ENCODE assay signal across 19 cellular contexts in genomic region chr1:161066694-161067093, GRCh38. TPM values are rescaled to one million over a fixed set of nuclear protein-coding genes. Genes with fewer than 3 reads are reported as not detected.
DNase-seq lines count a peak whose midpoint lies in the region; FAIRE-seq lines count a peak whose summit lies in the region.
"Had no signal": no experiment of that assay in that cellular context is flagged by ENCODE, and none has a peak within 500 bp of the region (broad histone marks: within the 10 kb centered on the region; RNA-seq: fewer than 3 reads in every experiment).

No MANE protein-coding gene starts in this region.

- peak overlapping the region; percentile 93 for H3K27ac ChIP-seq in CD4-positive, alpha-beta memory T cell (ENCODE audit: low read depth, low read length)
- H3K27ac ChIP-seq in mesendoderm (ENCODE audit: low read depth, low read length): no peak overlapping the region
- H3K27ac ChIP-seq: C4-2B, SK-N-MC had no signal

- no peak overlapping the region for H2AK5ac ChIP-seq in mesendoderm (ENCODE audit: low read length)

- no peak overlapping the region for H2BK5ac ChIP-seq in mesendoderm (ENCODE audit: low read length)

- CTCF ChIA-PET in CD4-positive, alpha-beta memory T cell (lab: Charles Lee; ENCODE audit: partially characterized antibody): interaction anchor here (1.3 to 10.1 kb wide), 3 partner anchors 12 to 29 kb away, joined by 4 to 171 read pairs (median 159); partner anchors contain the start of genes KLHDC9, TSTD1 and USF1

- H3K27me3 ChIP-seq in CD4-positive, alpha-beta memory T cell (ENCODE audit: insufficient read depth, low read length): no peaks in the 10 kb centered on the region
- no peaks in the 10 kb centered on the region for H3K27me3 ChIP-seq in mesendoderm (ENCODE audit: insufficient read depth, low read length, poor library complexity)

- H3K56ac ChIP-seq in mesendoderm (ENCODE audit: low read length): peak overlapping the region; percentile 49

- H4K8ac ChIP-seq in mesendoderm (ENCODE audit: low read depth, low read length): no peak overlapping the region

- peaks cover 47 to 93% (median 67%) of the 10 kb centered on the region in 4 donors for H3K4me1 Mint-ChIP-seq in CD4-positive, alpha-beta memory T cell
- peaks cover 70% of the 10 kb centered on the region for H3K4me1 Mint-ChIP-seq in activated T-helper 1 cell treated with anti-CD3 and anti-CD28 coated beads, Interleukin-12 subunit alpha, Interleukin-12 subunit beta, Interleukin-2, Interleukin-4 antibody, amounts not matched to agents 30 ng/mL and 10 ng/mL and 1 ng/mL, durations not matched to agents 14 hours and 24 hours and 36 hours (ENCODE audit: low read depth)

- H3K27me3 Mint-ChIP-seq in CD4-positive, alpha-beta memory T cell: no peaks in the 10 kb centered on the region
- H3K27me3 Mint-ChIP-seq in activated T-helper 1 cell treated with anti-CD3 and anti-CD28 coated beads, Interleukin-12 subunit alpha, Interleukin-12 subunit beta, Interleukin-2, Interleukin-4 antibody, amounts not matched to agents 30 ng/mL and 10 ng/mL and 1 ng/mL, durations not matched to agents 14 hours and 24 hours and 36 hours (ENCODE audit: insufficient read depth): no peaks in the 10 kb centered on the region

- H4K5ac ChIP-seq in mesendoderm (ENCODE audit: low read length): no peak overlapping the region

- H3K36me3 ChIP-seq in CD4-positive, alpha-beta memory T cell (ENCODE audit: insufficient read depth, low read length): peaks cover 8% of the 10 kb centered on the region
- H3K36me3 ChIP-seq in mesendoderm (ENCODE audit: control insufficient read depth, insufficient read depth, low read length): no peaks in the 10 kb centered on the region

- POLR2A ChIA-PET in CD4-positive, alpha-beta memory T cell (lab: Charles Lee; ENCODE audit: partially characterized antibody): interaction anchor here (4.4 to 10.9 kb wide), 3 partner anchors 21 to 51 kb away, joined by 26 to 602 read pairs (median 122); partner anchors contain the start of genes KLHDC9, NIT1, PFDN2 and TSTD1

- peak overlapping the region; percentile 92 to 100 (median 99) for H3K27ac Mint-ChIP-seq in CD4-positive, alpha-beta memory T cell
- H3K27ac Mint-ChIP-seq in activated T-helper 1 cell treated with anti-CD3 and anti-CD28 coated beads, Interleukin-12 subunit alpha, Interleukin-12 subunit beta, Interleukin-2, Interleukin-4 antibody, amounts not matched to agents 30 ng/mL and 10 ng/mL and 1 ng/mL, durations not matched to agents 14 hours and 24 hours and 36 hours: peak overlapping the region; percentile 99

- no peaks in the 10 kb centered on the region for H3K9me3 Mint-ChIP-seq in CD4-positive, alpha-beta memory T cell
- no peaks in the 10 kb centered on the region for H3K9me3 Mint-ChIP-seq in activated T-helper 1 cell treated with anti-CD3 and anti-CD28 coated beads, Interleukin-12 subunit alpha, Interleukin-12 subunit beta, Interleukin-2, Interleukin-4 antibody, amounts not matched to agents 30 ng/mL and 10 ng/mL and 1 ng/mL, durations not matched to agents 14 hours and 24 hours and 36 hours

- no peak overlapping the region for H3K4ac ChIP-seq in mesendoderm (ENCODE audit: low read depth, low read length)

- H3K4me3 ChIP-seq in CD4-positive, alpha-beta memory T cell (ENCODE audit: low read length in 2 of 2): peak overlapping the region; percentile 21 to 96
- no peak overlapping the region for H3K4me3 ChIP-seq in mesendoderm (ENCODE audit: low read length)
- H3K4me3 ChIP-seq: SK-N-MC had no signal

- no peaks in the 10 kb centered on the region for H3K9me3 ChIP-seq in CD4-positive, alpha-beta memory T cell (ENCODE audit: control insufficient read depth in 1 of 2, low read length in 2 of 2)
- H3K9me3 ChIP-seq: esophagus squamous epithelium had no signal

- WGBS in mesendoderm (ENCODE audit: extremely low coverage, insufficient coverage, low lambda C conversion rate): no CpG with 5 or more reads among the region's 3 CpGs

- H3K4me2 ChIP-seq in mesendoderm (ENCODE audit: low read length): no peak overlapping the region

- no peak overlapping the region for H2BK15ac ChIP-seq in mesendoderm (replicated peaks; ENCODE audit: low read depth)

- H3K36me3 Mint-ChIP-seq in CD4-positive, alpha-beta memory T cell: peaks cover 37 to 58% of the 10 kb centered on the region in 2 donors
- H3K36me3 Mint-ChIP-seq in activated T-helper 1 cell treated with anti-CD3 and anti-CD28 coated beads, Interleukin-12 subunit alpha, Interleukin-12 subunit beta, Interleukin-2, Interleukin-4 antibody, amounts not matched to agents 30 ng/mL and 10 ng/mL and 1 ng/mL, durations not matched to agents 14 hours and 24 hours and 36 hours (ENCODE audit: low read depth): peaks cover 39% of the 10 kb centered on the region

- peaks cover 81% of the 10 kb centered on the region for H3K4me1 ChIP-seq in CD4-positive, alpha-beta memory T cell (ENCODE audit: insufficient read depth, low read length)
- H3K4me1 ChIP-seq in mesendoderm (ENCODE audit: control insufficient read depth, low read depth, low read length): peaks cover 3% of the 10 kb centered on the region

- peak overlapping the region; percentile 90 to 100 (median 99) for H3K4me3 Mint-ChIP-seq in CD4-positive, alpha-beta memory T cell
- H3K4me3 Mint-ChIP-seq in activated T-helper 1 cell treated with anti-CD3 and anti-CD28 coated beads, Interleukin-12 subunit alpha, Interleukin-12 subunit beta, Interleukin-2, Interleukin-4 antibody, amounts not matched to agents 30 ng/mL and 10 ng/mL and 1 ng/mL, durations not matched to agents 14 hours and 24 hours and 36 hours: peak overlapping the region; percentile 96

- H3K9ac ChIP-seq in mesendoderm (ENCODE audit: low read length): peak overlapping the region; percentile 7

- peak in 3 of 5 donors; percentile 15 to 55 (median 19) for DNase-seq in CD4-positive, alpha-beta memory T cell
- DNase-seq in GM19239 (ENCODE audit: insufficient read length, low spot score) (no peak), mesendoderm (no peak), cerebellar cortex (ENCODE audit: low spot score) (no peak), CD1c-positive myeloid dendritic cell (ENCODE audit: extremely low spot score) (no peak), GF-D8 (lab: John Stamatoyannopoulos, UW) (no peak), iPS-NIHi7 (ENCODE audit: extremely low spot score) (no peak)
- DNase-seq in activated T-helper 1 cell treated with anti-CD3 and anti-CD28 coated beads, Interleukin-12 subunit alpha, Interleukin-12 subunit beta, Interleukin-2, Interleukin-4 antibody, amounts not matched to agents 30 ng/mL and 10 ng/mL and 1 ng/mL, durations not matched to agents 14 hours and 24 hours and 36 hours (ENCODE audit: low spot score): no peak
- DNase-seq: cortex of kidney, esophagus squamous epithelium, head of caudate nucleus, NCI-H1417, NCI-H226, substantia nigra had no signal

- FAIRE-seq in GM19239 (lab: Jason Lieb, UNC): peak; percentile 31
- FAIRE-seq: HepG2, keratinocyte had no signal

- no peak overlapping the region for H2BK120ac ChIP-seq in mesendoderm (ENCODE audit: low read depth, low read length)

- H3K18ac ChIP-seq in mesendoderm (ENCODE audit: low read length): no peak overlapping the region

- H3K79me2 ChIP-seq in mesendoderm (ENCODE audit: control insufficient read depth, insufficient read depth, low read length): no peaks in the 10 kb centered on the region

- intact Hi-C loops in CD4-positive, alpha-beta memory T cell (cut with micrococcal nuclease): loop anchor here (5.0 kb wide), 1 partner anchor 724 kb away; the partner anchor contains the start of genes COPA and NCSTN
- intact Hi-C loops in activated T-helper 1 cell treated with anti-CD3 and anti-CD28 coated beads, Interleukin-12 subunit alpha, Interleukin-12 subunit beta, Interleukin-2, Interleukin-4 antibody, amounts not matched to agents 30 ng/mL and 10 ng/mL and 1 ng/mL, durations not matched to agents 14 hours and 24 hours and 36 hours (cut with micrococcal nuclease): no loop called here

- H3K79me1 ChIP-seq in mesendoderm (ENCODE audit: low read length): no peaks in the 10 kb centered on the region

- no peak overlapping the region for H3K23ac ChIP-seq in mesendoderm (ENCODE audit: low read length)

RNA-seq across cellular contexts. Expression of gene ARHGAP30, which starts 3.0 kb away (rescaled TPM):
- 100 to 1,000 TPM; 222 to 226 TPM for total RNA-seq in CD4-positive, alpha-beta memory T cell
- polyA plus RNA-seq in CD4-positive, alpha-beta memory T cell: 100 to 1,000 TPM in 1 of 2 donors, 10 to 100 TPM in 1; 63.4 to 213 TPM
- 149 and 151 TPM in 2 replicates for total RNA-seq in activated T-helper 1 cell treated with anti-CD3 and anti-CD28 coated beads, Interleukin-12 subunit alpha, Interleukin-12 subunit beta, Interleukin-2, Interleukin-4 antibody, amounts not matched to agents 30 ng/mL and 10 ng/mL and 1 ng/mL, durations not matched to agents 14 hours and 24 hours and 36 hours
- polyA plus RNA-seq in mesendoderm (2013, experiment 1 of 2): 0.56 TPM
- 0.55 TPM for polyA plus RNA-seq in mesendoderm (2013, experiment 2 of 2)
- total RNA-seq: osteocyte had no signal

RNA-seq across cellular contexts. Expression of gene USF1, which starts 20.9 kb away (rescaled TPM):
- 100 to 1,000 TPM; 101 to 102 TPM for total RNA-seq in CD4-positive, alpha-beta memory T cell
- 1 to 10 TPM; 1.4 to 5.9 TPM for polyA plus RNA-seq in CD4-positive, alpha-beta memory T cell
- 50.6 and 51.5 TPM in 2 replicates for total RNA-seq in activated T-helper 1 cell treated with anti-CD3 and anti-CD28 coated beads, Interleukin-12 subunit alpha, Interleukin-12 subunit beta, Interleukin-2, Interleukin-4 antibody, amounts not matched to agents 30 ng/mL and 10 ng/mL and 1 ng/mL, durations not matched to agents 14 hours and 24 hours and 36 hours
- 37.0 TPM for polyA plus RNA-seq in mesendoderm (2013, experiment 1 of 2)
- 34.5 TPM for polyA plus RNA-seq in mesendoderm (2013, experiment 2 of 2)

RNA-seq across cellular contexts. Expression of gene NECTIN4, which starts 22.7 kb away (rescaled TPM):
- not detected for total RNA-seq in CD4-positive, alpha-beta memory T cell
- polyA plus RNA-seq in CD4-positive, alpha-beta memory T cell: not detected
- total RNA-seq in activated T-helper 1 cell treated with anti-CD3 and anti-CD28 coated beads, Interleukin-12 subunit alpha, Interleukin-12 subunit beta, Interleukin-2, Interleukin-4 antibody, amounts not matched to agents 30 ng/mL and 10 ng/mL and 1 ng/mL, durations not matched to agents 14 hours and 24 hours and 36 hours: not detected in 2 replicates
- 0.24 TPM for polyA plus RNA-seq in mesendoderm (2013, experiment 1 of 2)
- polyA plus RNA-seq in mesendoderm (2013, experiment 2 of 2): 0.22 TPM
- total RNA-seq: osteocyte had no signal

RNA-seq across cellular contexts. Expression of gene TSTD1, which starts 27.9 kb away (rescaled TPM):
- 10 to 100 TPM; 92.0 to 93.1 TPM for total RNA-seq in CD4-positive, alpha-beta memory T cell
- polyA plus RNA-seq in CD4-positive, alpha-beta memory T cell: 100 to 1,000 TPM; 264 to 411 TPM
- total RNA-seq in activated T-helper 1 cell treated with anti-CD3 and anti-CD28 coated beads, Interleukin-12 subunit alpha, Interleukin-12 subunit beta, Interleukin-2, Interleukin-4 antibody, amounts not matched to agents 30 ng/mL and 10 ng/mL and 1 ng/mL, durations not matched to agents 14 hours and 24 hours and 36 hours: 40.5 and 43.3 TPM in 2 replicates
- polyA plus RNA-seq in mesendoderm (2013, experiment 1 of 2): 58.3 TPM
- polyA plus RNA-seq in mesendoderm (2013, experiment 2 of 2): 59.3 TPM

RNA-seq across cellular contexts. Expression of gene KLHDC9, which starts 31.5 kb away (rescaled TPM):
- total RNA-seq in CD4-positive, alpha-beta memory T cell: under 1 TPM; 0.52 to 0.53 TPM
- polyA plus RNA-seq in CD4-positive, alpha-beta memory T cell: 1 to 10 TPM in 1 of 2 donors, under 1 TPM in 1; 0.68 to 2.4 TPM
- total RNA-seq in activated T-helper 1 cell treated with anti-CD3 and anti-CD28 coated beads, Interleukin-12 subunit alpha, Interleukin-12 subunit beta, Interleukin-2, Interleukin-4 antibody, amounts not matched to agents 30 ng/mL and 10 ng/mL and 1 ng/mL, durations not matched to agents 14 hours and 24 hours and 36 hours: not detected in 2 replicates
- polyA plus RNA-seq in mesendoderm (2013, experiment 1 of 2): 3.8 TPM
- 3.7 TPM for polyA plus RNA-seq in mesendoderm (2013, experiment 2 of 2)

Comparison
In these comparisons a context has a peak if more than half of its experiments do, and no peak if none do; other contexts are left out.
1. DNase-seq: peak in CD4-positive, alpha-beta memory T cell (3 of 5); none in GM19239 (single experiment), activated T-helper 1 cell treated with anti-CD3 and anti-CD28 coated beads, Interleukin-12 subunit alpha, Interleukin-12 subunit beta, Interleukin-2, Interleukin-4 antibody, amounts not matched to agents 30 ng/mL and 10 ng/mL and 1 ng/mL, durations not matched to agents 14 hours and 24 hours and 36 hours (single experiment), mesendoderm (single experiment), cerebellar cortex (single experiment), CD1c-positive myeloid dendritic cell (single experiment), GF-D8 (single experiment) and iPS-NIHi7 (single experiment).